In genomic region chr20:45892828-45893500, GRCh38 we compare ENCODE assay signal across 11 cellular contexts. TPM values are rescaled to one million over a fixed set of nuclear protein-coding genes. Genes with fewer than 3 reads are reported as not detected.
DNase-seq lines count a peak whose midpoint lies in the region; TF ChIP-seq lines count a peak whose summit lies in the region.
"Had no signal": no experiment of that assay in that cellular context is flagged by ENCODE, and none has a peak within 500 bp of the region (broad histone marks: within the 10 kb centered on the region; RNA-seq: fewer than 3 reads in every experiment).

No MANE protein-coding gene starts in this region.

- no peaks in the 10 kb centered on the region for H3K9me3 Mint-ChIP-seq in activated T-helper 1 cell treated with anti-CD3 and anti-CD28 coated beads, Interleukin-12 subunit alpha, Interleukin-12 subunit beta, Interleukin-2, Interleukin-4 antibody, amounts not matched to agents 30 ng/mL and 10 ng/mL and 1 ng/mL, durations not matched to agents 14 hours and 24 hours and 36 hours

- no peak overlapping the region for H2AFZ ChIP-seq in hepatocyte

- peaks cover 1% of the 10 kb centered on the region for H3K27me3 Mint-ChIP-seq in activated T-helper 1 cell treated with anti-CD3 and anti-CD28 coated beads, Interleukin-12 subunit alpha, Interleukin-12 subunit beta, Interleukin-2, Interleukin-4 antibody, amounts not matched to agents 30 ng/mL and 10 ng/mL and 1 ng/mL, durations not matched to agents 14 hours and 24 hours and 36 hours (ENCODE audit: insufficient read depth)

- no peaks in the 10 kb centered on the region for H3K27me3 ChIP-seq in hepatocyte
- H3K27me3 ChIP-seq in transverse colon, result no peaks in the 10 kb centered on the region
- no peaks in the 10 kb centered on the region for H3K27me3 ChIP-seq in dorsolateral prefrontal cortex

- TF ChIP-seq CTCF in hepatocyte (IDR thresholded peaks at IDR 0.05; ENCODE audit: poor library complexity) (no peak), transverse colon (IDR thresholded peaks at IDR 0.05) (no peak), dorsolateral prefrontal cortex (IDR thresholded peaks at IDR 0.05 in 54 of 56, conservative IDR thresholded peaks at IDR 0.05 in 2 of 56; ENCODE audit: low read depth in 1 of 56, partially characterized antibody in 56 of 56) (no peak)

- H3K4me1 Mint-ChIP-seq in activated T-helper 1 cell treated with anti-CD3 and anti-CD28 coated beads, Interleukin-12 subunit alpha, Interleukin-12 subunit beta, Interleukin-2, Interleukin-4 antibody, amounts not matched to agents 30 ng/mL and 10 ng/mL and 1 ng/mL, durations not matched to agents 14 hours and 24 hours and 36 hours (ENCODE audit: low read depth), result peaks cover 13% of the 10 kb centered on the region

- H3K4me1 ChIP-seq in hepatocyte (ENCODE audit: insufficient read depth), result peaks cover 8% of the 10 kb centered on the region
- peaks cover 15 to 41% (median 32%) of the 10 kb centered on the region in 4 donors for H3K4me1 ChIP-seq in transverse colon

- peak; percentile 32 for DNase-seq in stimulated activated CD4-positive, alpha-beta T cell treated with anti-CD3 and anti-CD28 coated beads, Interleukin-15, amount 100 ng/mL, for 24 hours
- DNase-seq in stimulated activated CD4-positive, alpha-beta T cell treated with anti-CD3 and anti-CD28 coated beads, Interleukin-12 subunit alpha, Interleukin-12 subunit beta, amount 100 ng/mL, for 4 hours, result no peak
- DNase-seq in activated T-helper 1 cell treated with anti-CD3 and anti-CD28 coated beads, Interleukin-12 subunit alpha, Interleukin-12 subunit beta, Interleukin-2, Interleukin-4 antibody, amounts not matched to agents 30 ng/mL and 10 ng/mL and 1 ng/mL, durations not matched to agents 14 hours and 24 hours and 36 hours (ENCODE audit: low spot score), result no peak
- DNase-seq in hepatocyte (ENCODE audit: low spot score) (peak; percentile 77), transverse colon (peak; percentile 70), ACHN (no peak), dorsolateral prefrontal cortex (no peak), NCI-H1694 (lab: John Stamatoyannopoulos, UW) (no peak)
- DNase-seq: GOT3 had no signal

- H4K20me1 ChIP-seq in hepatocyte (ENCODE audit: insufficient read depth, poor library complexity, severe bottlenecking), result peaks cover 3% of the 10 kb centered on the region

- peaks cover 44% of the 10 kb centered on the region for H3K79me2 ChIP-seq in hepatocyte

- H3K4me3 ChIP-seq in hepatocyte (no peak overlapping the region), transverse colon (peak overlapping the region in 1 of 4 donors; percentile 84), dorsolateral prefrontal cortex (peak overlapping the region in 8 of 59 donors; percentile 74 to 96 (median 93))
- H3K4me3 ChIP-seq: lung had no signal

- H3K9me2 ChIP-seq in hepatocyte (replicated peaks; ENCODE audit: insufficient read depth), result no peaks in the 10 kb centered on the region

- H3K4me3 Mint-ChIP-seq in activated T-helper 1 cell treated with anti-CD3 and anti-CD28 coated beads, Interleukin-12 subunit alpha, Interleukin-12 subunit beta, Interleukin-2, Interleukin-4 antibody, amounts not matched to agents 30 ng/mL and 10 ng/mL and 1 ng/mL, durations not matched to agents 14 hours and 24 hours and 36 hours, result peak overlapping the region; percentile 91

- peak overlapping the region; percentile 92 for H3K4me2 ChIP-seq in hepatocyte

- intact Hi-C loops in activated T-helper 1 cell treated with anti-CD3 and anti-CD28 coated beads, Interleukin-12 subunit alpha, Interleukin-12 subunit beta, Interleukin-2, Interleukin-4 antibody, amounts not matched to agents 30 ng/mL and 10 ng/mL and 1 ng/mL, durations not matched to agents 14 hours and 24 hours and 36 hours (cut with micrococcal nuclease), result no loop called here
- intact Hi-C loops in transverse colon (cut with DNase I; ENCODE audit: low total_unique reads), result loop anchor here (10.0 kb wide), 1 partner anchor 98 kb away; the partner anchor contains the start of genes DNTTIP1 and WFDC3
- intact Hi-C loops in dorsolateral prefrontal cortex (cut with DNase I), result loop anchor here (5.0 kb wide), 3 partner anchors 36 to 101 kb away; partner anchors contain the start of genes ACOT8 (in 1 of the 2), DNTTIP1 (in 1 of the 2), WFDC3 (in 1 of the 2) and ZNF335 (in 1 of the 2)

- in situ Hi-C loops in transverse colon (cut with MboI; ENCODE audit: low pct_ligation_motif_present in 1 of 4, low pct_unique_long_range_greater_than_20kb in 1 of 4, low sequenced_read_pairs in 3 of 4), result no loop called here
- in situ Hi-C loops in ACHN (cut with HindIII; ENCODE audit: low pct_ligation_motif_present, low pct_unique_long_range_greater_than_20kb, low sequenced_read_pairs), result no loop called here

- H3K27ac ChIP-seq in hepatocyte, result peak overlapping the region; percentile 86
- H3K27ac ChIP-seq in transverse colon, result peak overlapping the region; percentile 87 to 90 (median 88)
- peak overlapping the region in 1 of 59 donors; percentile 17 for H3K27ac ChIP-seq in dorsolateral prefrontal cortex

- TF ChIP-seq EP300 in transverse colon (IDR thresholded peaks at IDR 0.05; ENCODE audit: low read depth), result no peak

- 96% methylated on average over 4 of the region's 4 CpGs for WGBS in hepatocyte (ENCODE audit: low lambda C conversion rate, missing lambda C conversion rate)
- 53% methylated on average over 4 of the region's 4 CpGs; no CpG with 5 or more reads in 1 of the 2 donors for WGBS in transverse colon (ENCODE audit: low coverage in 1 of 2), 2 donors

- H3K36me3 ChIP-seq in hepatocyte (replicated peaks; ENCODE audit: insufficient read depth, low read depth) (no peaks in the 10 kb centered on the region), transverse colon (peaks cover 0 to 31% (median 6%) of the 10 kb centered on the region in 4 donors)

- H3K9me3 ChIP-seq in hepatocyte (ENCODE audit: low read depth) (no peaks in the 10 kb centered on the region), transverse colon (no peaks in the 10 kb centered on the region)

- TF ChIP-seq POLR2A in transverse colon (IDR thresholded peaks at IDR 0.05), result peak; percentile 34

- peak overlapping the region; percentile 68 for H3K27ac Mint-ChIP-seq in activated T-helper 1 cell treated with anti-CD3 and anti-CD28 coated beads, Interleukin-12 subunit alpha, Interleukin-12 subunit beta, Interleukin-2, Interleukin-4 antibody, amounts not matched to agents 30 ng/mL and 10 ng/mL and 1 ng/mL, durations not matched to agents 14 hours and 24 hours and 36 hours

- H3K36me3 Mint-ChIP-seq in activated T-helper 1 cell treated with anti-CD3 and anti-CD28 coated beads, Interleukin-12 subunit alpha, Interleukin-12 subunit beta, Interleukin-2, Interleukin-4 antibody, amounts not matched to agents 30 ng/mL and 10 ng/mL and 1 ng/mL, durations not matched to agents 14 hours and 24 hours and 36 hours (ENCODE audit: low read depth), result peaks cover 3% of the 10 kb centered on the region

RNA-seq across cellular contexts. Expression of gene CTSA, which starts 1.8 kb away (rescaled TPM):
- 43.0 and 46.9 TPM in 2 replicates for total RNA-seq in activated T-helper 1 cell treated with anti-CD3 and anti-CD28 coated beads, Interleukin-12 subunit alpha, Interleukin-12 subunit beta, Interleukin-2, Interleukin-4 antibody, amounts not matched to agents 30 ng/mL and 10 ng/mL and 1 ng/mL, durations not matched to agents 14 hours and 24 hours and 36 hours
- total RNA-seq in hepatocyte (401 and 425 TPM in 2 replicates), transverse colon (100 to 1,000 TPM; 197 to 971 (median 466) TPM), dorsolateral prefrontal cortex (100 to 1,000 TPM in 102 of 120 experiments, 10 to 100 TPM in 18; 72.5 to 172 (median 116) TPM)
- 716 and 724 TPM in 2 replicates for polyA plus RNA-seq in hepatocyte

RNA-seq across cellular contexts. Expression of gene NEURL2, which starts 2.0 kb away (rescaled TPM):
- 1.9 and 3.4 TPM in 2 replicates for total RNA-seq in activated T-helper 1 cell treated with anti-CD3 and anti-CD28 coated beads, Interleukin-12 subunit alpha, Interleukin-12 subunit beta, Interleukin-2, Interleukin-4 antibody, amounts not matched to agents 30 ng/mL and 10 ng/mL and 1 ng/mL, durations not matched to agents 14 hours and 24 hours and 36 hours
- total RNA-seq in hepatocyte, result 11.1 and 12.8 TPM in 2 replicates
- 11.7 and 11.8 TPM in 2 replicates for polyA plus RNA-seq in hepatocyte
- total RNA-seq in transverse colon, result 10 to 100 TPM; 14.7 to 30.4 (median 18.1) TPM
- 10 to 100 TPM in 6 of 120 experiments, 1 to 10 TPM in 114; 3.3 to 19.6 (median 7.1) TPM for total RNA-seq in dorsolateral prefrontal cortex

RNA-seq across cellular contexts. Expression of gene SPATA25, which starts 5.5 kb away (rescaled TPM):
- 0.59 and 1.1 TPM in 2 replicates for total RNA-seq in activated T-helper 1 cell treated with anti-CD3 and anti-CD28 coated beads, Interleukin-12 subunit alpha, Interleukin-12 subunit beta, Interleukin-2, Interleukin-4 antibody, amounts not matched to agents 30 ng/mL and 10 ng/mL and 1 ng/mL, durations not matched to agents 14 hours and 24 hours and 36 hours
- total RNA-seq in hepatocyte (5.6 TPM in 1 of 2 replicates, not detected in the other), transverse colon (100 to 1,000 TPM in 1 of 4 donors, 1 to 10 TPM in 3; 3.7 to 103 (median 6.0) TPM), dorsolateral prefrontal cortex (1 to 10 TPM; 1.6 to 9.6 (median 4.6) TPM)
- polyA plus RNA-seq in hepatocyte, result 0.41 and 1.4 TPM in 2 replicates
- total RNA-seq: NCI-H460 had no signal

RNA-seq across cellular contexts. Expression of gene ZSWIM1, which starts 11.9 kb away (rescaled TPM):
- total RNA-seq in activated T-helper 1 cell treated with anti-CD3 and anti-CD28 coated beads, Interleukin-12 subunit alpha, Interleukin-12 subunit beta, Interleukin-2, Interleukin-4 antibody, amounts not matched to agents 30 ng/mL and 10 ng/mL and 1 ng/mL, durations not matched to agents 14 hours and 24 hours and 36 hours, result 7.5 and 7.8 TPM in 2 replicates
- 6.4 and 6.9 TPM in 2 replicates for total RNA-seq in hepatocyte
- 4.7 and 5.0 TPM in 2 replicates for polyA plus RNA-seq in hepatocyte
- total RNA-seq in transverse colon, result 10 to 100 TPM; 11.0 to 82.6 (median 16.0) TPM
- total RNA-seq in dorsolateral prefrontal cortex, result 10 to 100 TPM in 49 of 120 experiments, 1 to 10 TPM in 71; 6.1 to 16.0 (median 9.6) TPM

RNA-seq across cellular contexts. Expression of gene PLTP, which starts 19.0 kb away (rescaled TPM):
- total RNA-seq in activated T-helper 1 cell treated with anti-CD3 and anti-CD28 coated beads, Interleukin-12 subunit alpha, Interleukin-12 subunit beta, Interleukin-2, Interleukin-4 antibody, amounts not matched to agents 30 ng/mL and 10 ng/mL and 1 ng/mL, durations not matched to agents 14 hours and 24 hours and 36 hours, result 1.5 and 1.9 TPM in 2 replicates
- 144 and 176 TPM in 2 replicates for total RNA-seq in hepatocyte
- 623 and 823 TPM in 2 replicates for polyA plus RNA-seq in hepatocyte
- total RNA-seq in transverse colon, result 10 to 100 TPM; 17.7 to 79.9 (median 59.9) TPM
- total RNA-seq in dorsolateral prefrontal cortex, result 100 to 1,000 TPM in 9 of 120 experiments, 10 to 100 TPM in 111; 26.9 to 232 (median 59.4) TPM

Comparison
In these comparisons a context has a peak if more than half of its experiments do, and no peak if none do; other contexts are left out.
1. DNase-seq: peak in stimulated activated CD4-positive, alpha-beta T cell treated with anti-CD3 and anti-CD28 coated beads, Interleukin-15, amount 100 ng/mL, for 24 hours (single experiment), hepatocyte (single experiment) and transverse colon (single experiment); none in stimulated activated CD4-positive, alpha-beta T cell treated with anti-CD3 and anti-CD28 coated beads, Interleukin-12 subunit alpha, Interleukin-12 subunit beta, amount 100 ng/mL, for 4 hours (single experiment), activated T-helper 1 cell treated with anti-CD3 and anti-CD28 coated beads, Interleukin-12 subunit alpha, Interleukin-12 subunit beta, Interleukin-2, Interleukin-4 antibody, amounts not matched to agents 30 ng/mL and 10 ng/mL and 1 ng/mL, durations not matched to agents 14 hours and 24 hours and 36 hours (single experiment), ACHN (single experiment), dorsolateral prefrontal cortex (0 of 10) and NCI-H1694 (single experiment).